In genomic region chr12:47905313-47905730, GRCh38 we compare ENCODE assay signal across 7 cellular contexts. TPM values are rescaled to one million over a fixed set of nuclear protein-coding genes. Genes with fewer than 3 reads are reported as not detected.
DNase-seq lines count a peak whose midpoint lies in the region; ATAC-seq and TF ChIP-seq lines count a peak whose summit lies in the region.

No MANE protein-coding gene starts in this region.

- ATAC-seq in GM21786 (IDR thresholded peaks at IDR 0.05; ENCODE audit: unreplicated experiment) (peak; percentile 22), HG03565 (IDR thresholded peaks at IDR 0.05; ENCODE audit: unreplicated experiment) (no peak)

- H3K4me3 ChIP-seq in GM12864 (ENCODE audit: low read depth, low read length) = peak overlapping the region; percentile 44
- peak overlapping the region; percentile 61 to 73 (median 67) for H3K4me3 ChIP-seq in subcutaneous abdominal adipose tissue (ENCODE audit: low read depth in 1 of 5, low read length in 5 of 5)

- no peaks in the 10 kb centered on the region for H3K9me3 Mint-ChIP-seq in MCF 10A (ENCODE audit: unreplicated experiment)

- H3K27ac ChIP-seq in subcutaneous abdominal adipose tissue (ENCODE audit: low read depth, low read length) = no peak overlapping the region

- CTCF ChIA-PET in MCF 10A (lab: Yijun Ruan, JAX) = interaction anchor here (0.6 to 2.5 kb wide), 22 partner anchors 9 to 713 kb away, joined by 3 to 22 read pairs (median 4); partner anchors contain the start of gene TMEM106C

- peaks cover 0 to 33% (median 24%) of the 10 kb centered on the region in 5 donors for H3K27me3 ChIP-seq in subcutaneous abdominal adipose tissue (ENCODE audit: control insufficient read depth in 5 of 5, insufficient read depth in 4 of 5, low read length in 5 of 5)

- H3K27ac Mint-ChIP-seq in MCF 10A (ENCODE audit: low read depth, unreplicated experiment) = peak overlapping the region; percentile 82

- H3K36me3 Mint-ChIP-seq in MCF 10A (ENCODE audit: insufficient read depth, unreplicated experiment) = no peaks in the 10 kb centered on the region

- H3K27me3 Mint-ChIP-seq in MCF 10A (ENCODE audit: insufficient read depth, unreplicated experiment) = no peaks in the 10 kb centered on the region

- H3K4me1 ChIP-seq in subcutaneous abdominal adipose tissue (ENCODE audit: control insufficient read depth in 5 of 5, insufficient read depth in 5 of 5, low read length in 5 of 5) = peaks cover 2 to 47% (median 32%) of the 10 kb centered on the region in 5 donors

- peak overlapping the region in 1 of 5 donors; percentile 22 for H3K9ac ChIP-seq in subcutaneous abdominal adipose tissue (ENCODE audit: low read length in 5 of 5)

- no peak for DNase-seq in GM12864 (ENCODE audit: low read depth)
- DNase-seq in NCI-H146 (lab: John Stamatoyannopoulos, UW) = peak; percentile 94
- DNase-seq in MCF 10A (ENCODE audit: unreplicated experiment) = no peak
- DNase-seq in left kidney (ENCODE audit: low read depth, low spot score) = peak; percentile 90

- peak overlapping the region; percentile 93 for H3K4me3 Mint-ChIP-seq in MCF 10A (ENCODE audit: unreplicated experiment)

- H3K4me1 Mint-ChIP-seq in MCF 10A (ENCODE audit: insufficient read depth, unreplicated experiment) = peaks cover 35% of the 10 kb centered on the region

- intact Hi-C loops in MCF 10A (cut with micrococcal nuclease) = loop anchor here (1.0 to 10.0 kb wide), 4 partner anchors 44 to 260 kb away; partner anchors contain the start of gene TMEM106C

- H3K36me3 ChIP-seq in subcutaneous abdominal adipose tissue (ENCODE audit: control insufficient read depth in 5 of 5, insufficient read depth in 5 of 5, low read length in 5 of 5) = no peaks in the 10 kb centered on the region

- POLR2A ChIA-PET in MCF 10A (lab: Yijun Ruan, JAX) = interaction anchor here (0.8 to 4.3 kb wide), 26 partner anchors 10 to 777 kb away, joined by 3 to 46 read pairs (median 6); partner anchors contain the start of genes HDAC7, KANSL2, SENP1 and TMEM106C

- TF ChIP-seq CTCF in GM12864 (IDR thresholded peaks at IDR 0.05; ENCODE audit: low read depth, low read length, missing control alignments) = peak; percentile 44
- peak; percentile 46 for TF ChIP-seq CTCF in MCF 10A (IDR thresholded peaks at IDR 0.05; ENCODE audit: unreplicated experiment)

- BruUV-seq in MCF 10A (replicated peaks; lab: Mats Ljungman, UMichigan) = TSS peak; percentile 74

- no peaks in the 10 kb centered on the region for H3K9me3 ChIP-seq in subcutaneous abdominal adipose tissue (ENCODE audit: control insufficient read depth in 5 of 5, low read length in 5 of 5)

RNA-seq across cellular contexts. Expression of gene VDR, which starts 0.5 kb away (rescaled TPM):
- 22.3 and 23.4 TPM in 2 replicates for total RNA-seq in MCF 10A (2022)

RNA-seq across cellular contexts. Expression of gene TMEM106C, which starts 58.1 kb away (rescaled TPM):
- 39.0 and 50.0 TPM in 2 replicates for total RNA-seq in MCF 10A (2022)

Comparison
In these comparisons a context has a peak if more than half of its experiments do, and no peak if none do; other contexts are left out.
1. DNase-seq: peak in NCI-H146 (single experiment) and left kidney (single experiment); none in GM12864 (single experiment) and MCF 10A (single experiment).